8 cellular contexts compared by ENCODE assay signal in genomic region chr15:48644498-48644826, GRCh38.
DNase-seq lines count a peak whose midpoint lies in the region; ATAC-seq and TF ChIP-seq lines count a peak whose summit lies in the region.

No MANE protein-coding gene starts in this region.

- H3K4me3 ChIP-seq in DND-41 (ENCODE audit: low read depth in 1 of 2, low read length in 2 of 2), result peak overlapping the region in 1 of 2 experiments; percentile 63; a peak in 3 of 4 replicates
- peak overlapping the region; percentile 64 for H3K4me3 ChIP-seq in HEK293 (ENCODE audit: low read depth, low read length)

- H3K4me1 ChIP-seq in DND-41 (ENCODE audit: insufficient read depth, low read length) (peaks cover 30% of the 10 kb centered on the region), HEK293 (ENCODE audit: control insufficient read depth, insufficient read depth, low read length) (no peaks in the 10 kb centered on the region)

- H3K27me3 ChIP-seq in DND-41 (ENCODE audit: insufficient read depth, low read length, poor library complexity), result peaks cover 31% of the 10 kb centered on the region

- no peaks in the 10 kb centered on the region for H3K9me3 Mint-ChIP-seq in activated naive CD8-positive, alpha-beta T cell treated with anti-CD3 and anti-CD28 coated beads, Interleukin-2, amount 50 U/mL, for 24 hours

- H3K27me3 Mint-ChIP-seq in activated naive CD8-positive, alpha-beta T cell treated with anti-CD3 and anti-CD28 coated beads, Interleukin-2, amount 50 U/mL, for 24 hours, result peaks cover 37% of the 10 kb centered on the region

- no peak for DNase-seq in DND-41
- no peak for DNase-seq in activated naive CD8-positive, alpha-beta T cell treated with anti-CD3 and anti-CD28 coated beads, Interleukin-2, amount 50 U/mL, for 24 hours
- peak; percentile 43 for DNase-seq in iPS-NIHi7 (ENCODE audit: extremely low spot score)
- peak; percentile 53 for DNase-seq in superior temporal gyrus (ENCODE audit: extremely low spot score)
- DNase-seq in NCI-H226, result no peak
- no peak for DNase-seq in central memory CD4-positive, alpha-beta T cell
- DNase-seq in NCI-H69 (lab: John Stamatoyannopoulos, UW), result no peak

- no peak overlapping the region for H3K27ac Mint-ChIP-seq in activated naive CD8-positive, alpha-beta T cell treated with anti-CD3 and anti-CD28 coated beads, Interleukin-2, amount 50 U/mL, for 24 hours

- ATAC-seq in DND-41 (ENCODE audit: insufficient read depth, low read depth), result no peak
- no peak for ATAC-seq in activated naive CD8-positive, alpha-beta T cell treated with anti-CD3 and anti-CD28 coated beads, Interleukin-2, amount 50 U/mL, for 24 hours

- H4K20me1 ChIP-seq in DND-41 (ENCODE audit: insufficient read depth, low read length), result no peaks in the 10 kb centered on the region; the same call in 1 of the 2 replicates

- POLR2A ChIA-PET in HEK293 (lab: Yijun Ruan, JAX), result interaction anchor here (1.0 kb wide), 1 partner anchor 286 kb away, joined by 4 read pairs; no protein-coding TSS in a partner anchor

- no peaks in the 10 kb centered on the region for H3K9me3 ChIP-seq in DND-41 (ENCODE audit: insufficient read depth, low read length, severe bottlenecking)
- H3K9me3 ChIP-seq in HEK293 (ENCODE audit: control insufficient read depth, insufficient read depth, low read depth, low read length), result no peaks in the 10 kb centered on the region

- H3K36me3 ChIP-seq in DND-41 (ENCODE audit: insufficient read depth, low read length), result no peaks in the 10 kb centered on the region
- H3K36me3 ChIP-seq in HEK293 (ENCODE audit: control insufficient read depth in 2 of 2, insufficient read depth in 1 of 2, low read length in 2 of 2), result no peaks in the 10 kb centered on the region

- TF ChIP-seq CTCF in DND-41 (IDR thresholded peaks at IDR 0.05; ENCODE audit: borderline replicate concordance, extremely low read depth, low read length, poor library complexity, severe bottlenecking) (no peak), HEK293 (tag by site-specific recombination; IDR thresholded peaks at IDR 0.05) (no peak)

- CTCF ChIA-PET in HEK293 (lab: Yijun Ruan, JAX), result no interaction called here

- H3K4me1 Mint-ChIP-seq in activated naive CD8-positive, alpha-beta T cell treated with anti-CD3 and anti-CD28 coated beads, Interleukin-2, amount 50 U/mL, for 24 hours, result peaks cover 2% of the 10 kb centered on the region

- H3K79me2 ChIP-seq in DND-41 (ENCODE audit: insufficient read depth, low read length), result no peaks in the 10 kb centered on the region

- no peak overlapping the region for H3K27ac ChIP-seq in DND-41 (ENCODE audit: low read length)
- H3K27ac ChIP-seq in HEK293 (ENCODE audit: extremely low read depth, low read depth, low read length), result peak overlapping the region; percentile 60; the same call in 1 of the 2 replicates

- H2AFZ ChIP-seq in DND-41 (ENCODE audit: low read depth, low read length), result no peak overlapping the region

- peak overlapping the region; percentile 55; the same call in 1 of the 2 replicates for H3K9ac ChIP-seq in DND-41 (ENCODE audit: low read depth, low read length)

- H3K36me3 Mint-ChIP-seq in activated naive CD8-positive, alpha-beta T cell treated with anti-CD3 and anti-CD28 coated beads, Interleukin-2, amount 50 U/mL, for 24 hours (ENCODE audit: low read depth), result no peaks in the 10 kb centered on the region

- H3K4me2 ChIP-seq in DND-41 (ENCODE audit: insufficient read depth, low read length), result peak overlapping the region; percentile 76

- H3K4me3 Mint-ChIP-seq in activated naive CD8-positive, alpha-beta T cell treated with anti-CD3 and anti-CD28 coated beads, Interleukin-2, amount 50 U/mL, for 24 hours, result peak overlapping the region; percentile 14

TF ChIP-seq in HEK293, 187 proteins besides CTCF, POLR2A, EP300 and RAD21:
- TF ChIP-seq ZNF121 (tag by site-specific recombination; IDR thresholded peaks at IDR 0.05), result no peak
- no peak for TF ChIP-seq ZNF202 (tag by site-specific recombination; IDR thresholded peaks at IDR 0.05; ENCODE audit: borderline replicate concordance)
- no peak for TF ChIP-seq AEBP2 (tag by site-specific recombination; IDR thresholded peaks at IDR 0.05; ENCODE audit: borderline replicate concordance)
- no peak for TF ChIP-seq ZNF843 (tag by site-specific recombination; IDR thresholded peaks at IDR 0.05)
- TF ChIP-seq ZNF837 (tag by site-specific recombination; IDR thresholded peaks at IDR 0.05), result no peak
- no peak for TF ChIP-seq ZNF433 (tag by site-specific recombination; IDR thresholded peaks at IDR 0.05; ENCODE audit: low read depth)
- no peak for TF ChIP-seq YY2 (tag by site-specific recombination; IDR thresholded peaks at IDR 0.05)
- no peak for TF ChIP-seq ZNF112 (tag by site-specific recombination; IDR thresholded peaks at IDR 0.05)
- no peak for TF ChIP-seq ZNF488 (tag by site-specific recombination; IDR thresholded peaks at IDR 0.05)
- TF ChIP-seq ZNF600 (tag by site-specific recombination; IDR thresholded peaks at IDR 0.05), result peak; percentile 39; the same call in 1 of the 2 replicates
- TF ChIP-seq SP7 (tag by site-specific recombination; IDR thresholded peaks at IDR 0.05), result no peak
- no peak for TF ChIP-seq IKZF3 (tag by site-specific recombination; IDR thresholded peaks at IDR 0.05)
- no peak for TF ChIP-seq TCF7L2 (IDR thresholded peaks at IDR 0.05; ENCODE audit: borderline replicate concordance, low read depth, low read length)
- no peak for TF ChIP-seq ZNF394 (tag by site-specific recombination; IDR thresholded peaks at IDR 0.05; ENCODE audit: borderline replicate concordance)
- TF ChIP-seq ZNF777 (tag by site-specific recombination; IDR thresholded peaks at IDR 0.05; ENCODE audit: borderline replicate concordance), result no peak
- TF ChIP-seq ZBTB20 (tag by site-specific recombination; IDR thresholded peaks at IDR 0.05), result peak; percentile 51; the same call in 1 of the 2 replicates
- TF ChIP-seq ZNF704 (tag by site-specific recombination; IDR thresholded peaks at IDR 0.05), result no peak
- no peak for TF ChIP-seq ZNF660 (tag by site-specific recombination; IDR thresholded peaks at IDR 0.05)
- no peak for TF ChIP-seq GLI2 (tag by site-specific recombination; IDR thresholded peaks at IDR 0.05; ENCODE audit: borderline replicate concordance, low read depth)
- TF ChIP-seq OSR2 (tag by site-specific recombination; IDR thresholded peaks at IDR 0.05), result no peak
- peak; percentile 64 for TF ChIP-seq PRDM10 (tag by site-specific recombination; IDR thresholded peaks at IDR 0.05)
TF ChIP-seq in HEK293: peak in this region for 3.

Comparison
In these comparisons a context has a peak if more than half of its experiments do, and no peak if none do; other contexts are left out.
1. DNase-seq: peak in iPS-NIHi7 (single experiment) and superior temporal gyrus (single experiment); none in DND-41 (single experiment), activated naive CD8-positive, alpha-beta T cell treated with anti-CD3 and anti-CD28 coated beads, Interleukin-2, amount 50 U/mL, for 24 hours (single experiment), NCI-H226 (single experiment), central memory CD4-positive, alpha-beta T cell (single experiment) and NCI-H69 (single experiment).